Comparison of ENCODE assay signal across 9 cellular contexts in the genomic region with DNA sequence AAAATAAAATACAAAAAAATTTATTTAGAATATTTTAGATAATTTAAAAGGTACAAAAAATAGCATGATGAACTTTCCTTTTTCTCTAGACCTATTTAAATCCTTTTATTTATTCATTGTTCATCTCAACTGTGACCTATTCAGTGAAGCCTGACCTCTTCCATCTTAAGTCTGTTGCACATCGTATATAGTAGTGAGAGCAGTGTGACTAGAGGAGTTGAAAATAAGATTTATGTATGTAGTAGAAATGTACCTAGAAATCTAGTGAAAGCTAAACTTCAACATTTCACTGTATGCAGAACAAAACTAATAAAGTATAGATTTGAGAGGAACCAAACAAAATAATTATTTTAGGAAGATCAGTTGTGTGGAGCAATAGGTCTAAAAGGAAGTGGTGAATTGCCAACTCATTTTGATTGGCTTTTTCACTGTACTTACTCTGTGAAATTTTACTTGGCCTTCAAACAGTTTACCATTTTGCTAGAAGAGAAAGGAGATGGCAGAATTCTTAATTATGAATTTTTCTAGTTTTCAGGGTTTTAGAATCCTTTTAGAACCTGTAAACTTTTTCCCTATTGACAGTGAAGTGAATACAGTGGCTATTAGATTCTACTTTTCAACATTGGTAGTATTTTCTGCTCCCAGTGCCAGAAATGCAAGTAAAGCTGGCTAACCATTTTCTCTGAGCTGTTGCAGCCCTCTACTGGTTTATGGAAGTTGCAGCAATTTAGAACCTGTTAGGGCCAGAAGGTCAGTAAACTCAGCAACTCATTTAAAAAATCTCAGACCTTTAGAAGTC. TPM values are rescaled to one million over a fixed set of nuclear protein-coding genes. Genes with fewer than 3 reads are reported as not detected.
DNase-seq lines count a peak whose midpoint lies in the region; ATAC-seq and TF ChIP-seq lines count a peak whose summit lies in the region.
"Had no signal": no experiment of that assay in that cellular context is flagged by ENCODE, and none has a peak within 500 bp of the region (broad histone marks: within the 10 kb centered on the region; RNA-seq: fewer than 3 reads in every experiment).

No MANE protein-coding gene starts in this region.

- H3K4me1 ChIP-seq in heart left ventricle, result peaks cover 0 to 98% (median 69%) of the 10 kb centered on the region in 12 donors

- H3K36me3 ChIP-seq in heart left ventricle, result no peaks in the 10 kb centered on the region
- H3K36me3 ChIP-seq: SJSA1 had no signal

- H3K27me3 Mint-ChIP-seq in activated naive CD8-positive, alpha-beta T cell treated with anti-CD3 and anti-CD28 coated beads, Interleukin-2, amount 50 U/mL, for 24 hours, result peaks cover 1% of the 10 kb centered on the region

- no peaks in the 10 kb centered on the region for H3K27me3 ChIP-seq in heart left ventricle
- H3K27me3 ChIP-seq: SJSA1 had no signal

- no peak for TF ChIP-seq POLR2A in heart left ventricle (IDR thresholded peaks at IDR 0.05)

- TF ChIP-seq CTCF in GM12873 (IDR thresholded peaks at IDR 0.05; ENCODE audit: insufficient read depth, low read depth, low read length, missing control alignments), result peak; percentile 77
- peak; percentile 61 to 91 (median 74) for TF ChIP-seq CTCF in heart left ventricle (IDR thresholded peaks at IDR 0.05)

- peaks cover 10% of the 10 kb centered on the region for H3K36me3 Mint-ChIP-seq in activated naive CD8-positive, alpha-beta T cell treated with anti-CD3 and anti-CD28 coated beads, Interleukin-2, amount 50 U/mL, for 24 hours (ENCODE audit: low read depth)

- peak overlapping the region in 2 of 12 donors; percentile 10 to 77 for H3K27ac ChIP-seq in heart left ventricle
- H3K27ac ChIP-seq: SJSA1 had no signal

- peak overlapping the region; percentile 19 for H3K4me3 Mint-ChIP-seq in activated naive CD8-positive, alpha-beta T cell treated with anti-CD3 and anti-CD28 coated beads, Interleukin-2, amount 50 U/mL, for 24 hours

- no peak overlapping the region for H3K4me3 ChIP-seq in heart left ventricle
- H3K4me3 ChIP-seq: SJSA1 had no signal

- peaks cover 79% of the 10 kb centered on the region for H3K4me1 Mint-ChIP-seq in activated naive CD8-positive, alpha-beta T cell treated with anti-CD3 and anti-CD28 coated beads, Interleukin-2, amount 50 U/mL, for 24 hours

- ATAC-seq in HG03159 (IDR thresholded peaks at IDR 0.05; ENCODE audit: unreplicated experiment) (peak; percentile 49), heart left ventricle (peak; percentile 78 to 88 (median 84)), HG02970 (IDR thresholded peaks at IDR 0.05; ENCODE audit: low FRiP score, unreplicated experiment) (no peak)
- ATAC-seq in activated naive CD8-positive, alpha-beta T cell treated with anti-CD3 and anti-CD28 coated beads, Interleukin-2, amount 50 U/mL, for 24 hours, result peak; percentile 56

- no peaks in the 10 kb centered on the region for H3K9me3 ChIP-seq in heart left ventricle
- H3K9me3 ChIP-seq: SJSA1 had no signal

- DNase-seq in AML-193 (lab: John Stamatoyannopoulos, UW) (peak; percentile 76 to 77), NCI-H69 (lab: John Stamatoyannopoulos, UW) (peak; percentile 84), heart left ventricle (peak in 2 of 5 donors; percentile 27 to 33), retina (peak; percentile 16)
- no peak for DNase-seq in activated naive CD8-positive, alpha-beta T cell treated with anti-CD3 and anti-CD28 coated beads, Interleukin-2, amount 50 U/mL, for 24 hours

- peak overlapping the region; percentile 90 for H3K27ac Mint-ChIP-seq in activated naive CD8-positive, alpha-beta T cell treated with anti-CD3 and anti-CD28 coated beads, Interleukin-2, amount 50 U/mL, for 24 hours

- WGBS in heart left ventricle, 4 donors, result 18 to 26% (median 19%) methylated on average over 1 of the region's 1 CpG

- H3K9me3 Mint-ChIP-seq in activated naive CD8-positive, alpha-beta T cell treated with anti-CD3 and anti-CD28 coated beads, Interleukin-2, amount 50 U/mL, for 24 hours, result no peaks in the 10 kb centered on the region

- intact Hi-C loops in heart left ventricle (cut with DNase I), result loop anchor here (1.0 to 10.0 kb wide), 6 partner anchors 69 to 495 kb away; a partner anchor contains a TSS

RNA-seq across cellular contexts. Expression of a gene that starts 11.1 kb away (rescaled TPM):
- total RNA-seq in heart left ventricle, result 10 to 100 TPM; 18.6 to 70.9 (median 53.8) TPM
- 10 to 100 TPM in 1 of 2 donors, 1 to 10 TPM in 1; 7.7 to 20.9 TPM for polyA plus RNA-seq in heart left ventricle

RNA-seq across cellular contexts. Expression of a gene that starts 45.1 kb away (rescaled TPM):
- 100 to 1,000 TPM; 236 to 469 (median 407) TPM for total RNA-seq in heart left ventricle
- 1,000 to 10,000 TPM in 1 of 2 donors, 100 to 1,000 TPM in 1; 478 to 1,311 TPM for polyA plus RNA-seq in heart left ventricle
